In genomic region chr9:126506361-126507317, GRCh38 we compare ENCODE assay signal across 14 cellular contexts.
"Had no signal": no experiment of that assay in that cellular context is flagged by ENCODE, and none has a peak within 500 bp of the region (broad histone marks: within the 10 kb centered on the region; RNA-seq: fewer than 3 reads in every experiment).

No MANE protein-coding gene starts in this region.

- H3K4me3 ChIP-seq: cardiac muscle cell, esophagus squamous epithelium, neural progenitor cell, pancreas, SJSA1, transverse colon had no signal

- H3K36me3 Mint-ChIP-seq: naive B cell, neural progenitor cell had no signal

- H3K27me3 ChIP-seq: cardiac muscle cell, neural progenitor cell, pancreas had no signal

- H3K27ac Mint-ChIP-seq: activated B cell treated with CpG ODN at 0.5 μM for 24 hours; activated T-helper 2 cell treated with anti-CD3 and anti-CD28 coated beads, Interferon-gamma antibody, Interleukin-2, Interleukin-4, amounts not matched to agents 10 μg/mL and 5 μg/mL and 100 μg/mL, durations not matched to agents 14 hours and 24 hours and 36 hours; naive B cell; stimulated activated naive B cell treated with anti-CD40 and anti-IgM and Interleukin-4, amounts not matched to agents 10 μg/mL and 1 μg/mL and 100 μg/mL, for 72 hours had no signal

- ATAC-seq: pancreas; stimulated activated naive B cell treated with anti-CD40 and anti-IgM and Interleukin-4, amounts not matched to agents 10 μg/mL and 1 μg/mL and 100 μg/mL, for 72 hours had no signal

- H3K27ac ChIP-seq: cardiac muscle cell, esophagus squamous epithelium, neural progenitor cell, pancreas, SJSA1, transverse colon had no signal

- H3K36me3 ChIP-seq: cardiac muscle cell, neural progenitor cell, transverse colon had no signal

- H3K4me1 ChIP-seq: esophagus squamous epithelium, neural progenitor cell, pancreas, transverse colon had no signal

- H3K4me3 Mint-ChIP-seq: activated B cell treated with CpG ODN at 0.5 μM for 24 hours; naive B cell; neural progenitor cell; stimulated activated naive B cell treated with anti-CD40 and anti-IgM and Interleukin-4, amounts not matched to agents 10 μg/mL and 1 μg/mL and 100 μg/mL, for 72 hours had no signal

- DNase-seq: activated B cell treated with CpG ODN at 0.5 μM for 24 hours; activated CD4-positive, alpha-beta T cell treated with anti-CD3 and anti-CD28 coated beads for 48 hours; activated naive CD4-positive, alpha-beta T cell treated with anti-CD3 and anti-CD28 coated beads, Interleukin-2, amount 50 U/mL, for 16 hours; esophagus squamous epithelium; naive B cell; stimulated activated CD4-positive, alpha-beta T cell treated with anti-CD3 and anti-CD28 coated beads, Interleukin-15, amount 100 ng/mL, for 24 hours; stimulated activated CD4-positive, alpha-beta T cell treated with anti-CD3 and anti-CD28 coated beads, Interleukin-4, amount 100 ng/mL, for 1 hour; stimulated activated naive B cell treated with anti-CD40 and anti-IgM and Interleukin-4, amounts not matched to agents 10 μg/mL and 1 μg/mL and 100 μg/mL, for 72 hours; transverse colon had no signal

- H3K4me1 Mint-ChIP-seq: activated B cell treated with CpG ODN at 0.5 μM for 24 hours; naive B cell; neural progenitor cell; stimulated activated naive B cell treated with anti-CD40 and anti-IgM and Interleukin-4, amounts not matched to agents 10 μg/mL and 1 μg/mL and 100 μg/mL, for 72 hours had no signal

- H3K9me3 Mint-ChIP-seq: activated B cell treated with CpG ODN at 0.5 μM for 24 hours; activated T-helper 2 cell treated with anti-CD3 and anti-CD28 coated beads, Interferon-gamma antibody, Interleukin-2, Interleukin-4, amounts not matched to agents 10 μg/mL and 5 μg/mL and 100 μg/mL, durations not matched to agents 14 hours and 24 hours and 36 hours; naive B cell; neural progenitor cell; stimulated activated naive B cell treated with anti-CD40 and anti-IgM and Interleukin-4, amounts not matched to agents 10 μg/mL and 1 μg/mL and 100 μg/mL, for 72 hours had no signal

- H3K9me3 ChIP-seq: esophagus squamous epithelium, pancreas, SJSA1, transverse colon had no signal
